10 cellular contexts compared by ENCODE assay signal in the genomic region with DNA sequence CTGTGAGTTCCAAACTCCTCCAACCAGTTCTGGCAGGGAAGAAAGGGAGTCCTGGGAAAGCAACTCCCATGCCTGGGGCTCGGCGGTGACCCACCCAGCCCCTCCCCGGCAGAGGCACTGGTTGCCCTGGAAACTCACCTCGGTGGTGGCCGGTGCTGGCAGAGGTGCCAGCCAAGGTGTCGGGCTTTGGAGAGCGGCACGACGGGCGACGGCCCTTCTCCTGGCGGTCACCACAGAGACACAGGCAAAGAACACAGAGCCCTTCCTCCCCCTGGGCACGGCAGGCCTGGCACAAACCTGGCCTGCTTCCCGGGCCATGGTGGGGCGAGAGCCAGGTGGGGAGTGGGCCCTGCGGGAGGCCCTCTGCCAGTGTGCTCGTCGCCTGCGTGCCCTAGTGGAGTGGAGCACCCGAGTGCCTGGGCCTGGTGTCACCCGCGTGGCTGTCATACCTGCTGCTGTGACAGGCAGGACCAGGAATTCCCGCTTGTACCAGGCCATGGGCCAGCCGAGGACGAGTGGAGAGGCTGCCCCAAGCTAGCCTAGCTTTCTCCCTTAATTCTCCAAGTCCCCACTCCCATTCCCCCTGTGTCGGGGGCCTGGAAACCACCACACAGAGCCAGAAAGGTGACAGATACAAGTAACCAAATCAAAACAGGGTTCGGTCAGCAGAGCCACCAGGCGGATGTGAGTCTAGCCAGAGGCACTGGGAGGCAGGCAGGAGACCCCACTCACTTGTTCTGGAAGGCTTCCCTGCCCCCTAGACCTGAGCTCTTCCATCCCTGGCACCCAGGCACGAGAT. TPM values are rescaled to one million over a fixed set of nuclear protein-coding genes. Genes with fewer than 3 reads are reported as not detected.
DNase-seq lines count a peak whose midpoint lies in the region; ATAC-seq and TF ChIP-seq lines count a peak whose summit lies in the region.
"Had no signal": no experiment of that assay in that cellular context is flagged by ENCODE, and none has a peak within 500 bp of the region (broad histone marks: within the 10 kb centered on the region; RNA-seq: fewer than 3 reads in every experiment).

No MANE protein-coding gene starts in this region.

- no peak for ATAC-seq in T-cell (replicated peaks in 1 of 4)
- no peak for ATAC-seq in HG02610 (IDR thresholded peaks at IDR 0.05; ENCODE audit: unreplicated experiment)
- ATAC-seq: GM23338 had no signal

- in situ Hi-C loops in G401 (cut with HindIII; ENCODE audit: low sequenced_read_pairs): no loop called here

- H3K4me1 Mint-ChIP-seq in T-cell (peaks cover 70 to 92% (median 82%) of the 10 kb centered on the region in 3 donors), glutamatergic neuron (ENCODE audit: low read depth, unreplicated experiment) (peaks cover 48% of the 10 kb centered on the region)

- H3K27ac Mint-ChIP-seq in T-cell: peak overlapping the region; percentile 96 to 100
- H3K27ac Mint-ChIP-seq in glutamatergic neuron (ENCODE audit: unreplicated experiment): no peak overlapping the region
- H3K27ac Mint-ChIP-seq: GM23338 had no signal

- CTCF ChIA-PET in T-cell (lab: Charles Lee): interaction anchor here in 1 of 2 donors (4.4 kb wide), 1 partner anchor 14 kb away, joined by 21 read pairs; no protein-coding TSS in a partner anchor

- H3K9me3 Mint-ChIP-seq in T-cell: no peaks in the 10 kb centered on the region
- peaks cover 19% of the 10 kb centered on the region for H3K9me3 Mint-ChIP-seq in glutamatergic neuron (ENCODE audit: unreplicated experiment)
- H3K9me3 Mint-ChIP-seq: GM23338 had no signal

- H3K27me3 Mint-ChIP-seq in T-cell (no peaks in the 10 kb centered on the region), glutamatergic neuron (ENCODE audit: unreplicated experiment) (peaks cover 15% of the 10 kb centered on the region)

- H3K4me3 Mint-ChIP-seq in T-cell (peak overlapping the region; percentile 83 to 90 (median 84)), glutamatergic neuron (ENCODE audit: unreplicated experiment) (peak overlapping the region; percentile 6)
- H3K4me3 Mint-ChIP-seq: GM23338 had no signal

- TF ChIP-seq CTCF in glutamatergic neuron (IDR thresholded peaks at IDR 0.05; ENCODE audit: partially characterized antibody, unreplicated experiment): no peak

- DNase-seq in G401 (ENCODE audit: low spot score): peak; percentile 55
- peak in 2 of 34 experiments; percentile 15 to 33 for DNase-seq in T-cell
- no peak for DNase-seq in glutamatergic neuron
- peak; percentile 50 for DNase-seq in pons (ENCODE audit: low spot score)
- no peak for DNase-seq in NCI-H128 (lab: John Stamatoyannopoulos, UW; ENCODE audit: unreplicated experiment)
- DNase-seq in RKO (ENCODE audit: low spot score): no peak
- DNase-seq in HUDEP-2 (lab: John Stamatoyannopoulos, UW; ENCODE audit: unreplicated experiment in 76 of 76): no peak
- DNase-seq: NCI-H774 had no signal

- POLR2A ChIA-PET in T-cell (lab: Charles Lee): interaction anchor here in 1 of 2 donors (0.6 to 0.8 kb wide), 3 partner anchors 20 to 457 kb away, joined by 3 to 5 read pairs (median 5); no protein-coding TSS in a partner anchor

- H3K36me3 Mint-ChIP-seq in T-cell (peaks cover 10% of the 10 kb centered on the region), glutamatergic neuron (ENCODE audit: unreplicated experiment) (peaks cover 3% of the 10 kb centered on the region)

RNA-seq across cellular contexts. Expression of a gene that starts 8.2 kb away (rescaled TPM):
- 21.7 and 29.8 TPM in 2 replicates for total RNA-seq in G401 (2014; rRNA removed; shearing (Covaris generic))
- total RNA-seq in T-cell: 100 to 1,000 TPM in 4 of 5 donors, 10 to 100 TPM in 1; 81.0 to 161 (median 137) TPM
- 449 TPM for total RNA-seq in glutamatergic neuron (ENCODE audit: unreplicated experiment)

RNA-seq across cellular contexts. Expression of a gene that starts 34.5 kb away (rescaled TPM):
- total RNA-seq in G401 (2014; rRNA removed; shearing (Covaris generic)): not detected in 2 replicates
- total RNA-seq in T-cell (10 to 100 TPM in 2 of 5 donors, 1 to 10 TPM in 3; 1.3 to 13.3 (median 7.9) TPM), glutamatergic neuron (ENCODE audit: unreplicated experiment) (1.3 TPM)

Comparison
In these comparisons a context has a peak if more than half of its experiments do, and no peak if none do; other contexts are left out.
1. DNase-seq: peak in G401 (single experiment) and pons (single experiment); none in glutamatergic neuron (single experiment), NCI-H128 (single experiment), RKO (single experiment) and HUDEP-2 (0 of 76).